8 cellular contexts compared by ENCODE assay signal in genomic region chr16:89721644-89722391, GRCh38.
A peak's percentile ranks its signal among the peaks of the same experiment; 100 is the strongest.
DNase-seq lines count a peak whose midpoint lies in the region; ATAC-seq and TF ChIP-seq lines count a peak whose summit lies in the region.

No MANE protein-coding gene starts in this region.

- peak overlapping the region; percentile 88 to 99 (median 95) for H3K27ac ChIP-seq in BLaER1 treated with 17β-estradiol and CSF1 and Interleukin-3, amounts not matched to agents 10 nM and 100 nM
- no peak overlapping the region for H3K27ac ChIP-seq in iPS-18a (ENCODE audit: low read length)

- in situ Hi-C loops in astrocyte of the cerebellum (cut with HindIII; ENCODE audit: low sequenced_read_pairs), result no loop called here

- TF ChIP-seq CTCF in astrocyte of the cerebellum (IDR thresholded peaks at IDR 0.05; ENCODE audit: low read depth, low read length, missing control alignments), result no peak

- ATAC-seq in GM19351 (IDR thresholded peaks at IDR 0.05; ENCODE audit: unreplicated experiment) (peak; percentile 25), HG03521 (IDR thresholded peaks at IDR 0.05; ENCODE audit: unreplicated experiment) (peak; percentile 30)

- H3K4me1 ChIP-seq in BLaER1 treated with 17β-estradiol and CSF1 and Interleukin-3, amounts not matched to agents 10 nM and 100 nM, result peaks cover 38 to 68% (median 56%) of the 10 kb centered on the region in 10 experiments
- no peaks in the 10 kb centered on the region for H3K4me1 ChIP-seq in iPS-18a (ENCODE audit: control insufficient read depth, low read depth, low read length)

- peak overlapping the region; percentile 88 to 98 (median 93) for H3K9ac ChIP-seq in BLaER1 treated with 17β-estradiol and CSF1 and Interleukin-3, amounts not matched to agents 10 nM and 100 nM
- peak overlapping the region; percentile 7 for H3K9ac ChIP-seq in iPS-18a (ENCODE audit: low read length)

- peaks cover 44 to 90% (median 52%) of the 10 kb centered on the region in 11 experiments for H4K20me1 ChIP-seq in BLaER1 treated with 17β-estradiol and CSF1 and Interleukin-3, amounts not matched to agents 10 nM and 100 nM

- peak overlapping the region; percentile 75 to 98 (median 90) for H3K4me3 ChIP-seq in BLaER1 treated with 17β-estradiol and CSF1 and Interleukin-3, amounts not matched to agents 10 nM and 100 nM
- H3K4me3 ChIP-seq in astrocyte of the cerebellum (ENCODE audit: low read depth, low read length) (peak overlapping the region; percentile 71), iPS-18a (ENCODE audit: low read length) (peak overlapping the region; percentile 66)

- H3K9me3 ChIP-seq in BLaER1 treated with 17β-estradiol and CSF1 and Interleukin-3, amounts not matched to agents 10 nM and 100 nM (replicated peaks in 1 of 11), result no peaks in the 10 kb centered on the region
- no peaks in the 10 kb centered on the region for H3K9me3 ChIP-seq in iPS-18a (ENCODE audit: control insufficient read depth, low read depth, low read length)

- DNase-seq in T-helper 9 cell (peak; percentile 87), astrocyte of the cerebellum (ENCODE audit: low read depth) (no peak), GOT3 (lab: John Stamatoyannopoulos, UW) (no peak)
- DNase-seq in stimulated activated CD4-positive, alpha-beta T cell treated with anti-CD3 and anti-CD28 coated beads, Interleukin-12 subunit alpha, Interleukin-12 subunit beta, amount 100 ng/mL, for 4 hours, result peak; percentile 76

- peaks cover 39 to 57% (median 50%) of the 10 kb centered on the region in 11 experiments for H3K36me3 ChIP-seq in BLaER1 treated with 17β-estradiol and CSF1 and Interleukin-3, amounts not matched to agents 10 nM and 100 nM
- H3K36me3 ChIP-seq in iPS-18a (ENCODE audit: control insufficient read depth, low read depth, low read length), result peaks cover 5% of the 10 kb centered on the region

- peak overlapping the region; percentile 96 to 100 (median 99) for H3K4me2 ChIP-seq in BLaER1 treated with 17β-estradiol and CSF1 and Interleukin-3, amounts not matched to agents 10 nM and 100 nM

- peaks cover 0 to 21% (median 9%) of the 10 kb centered on the region in 11 experiments; a peak in 13 of 22 replicates for H3K27me3 ChIP-seq in BLaER1 treated with 17β-estradiol and CSF1 and Interleukin-3, amounts not matched to agents 10 nM and 100 nM
- peaks cover 45% of the 10 kb centered on the region for H3K27me3 ChIP-seq in iPS-18a (ENCODE audit: control insufficient read depth, insufficient read depth, low read length)

Comparison
In these comparisons a context has a peak if more than half of its experiments do, and no peak if none do; other contexts are left out.
1. DNase-seq: peak in T-helper 9 cell (single experiment) and stimulated activated CD4-positive, alpha-beta T cell treated with anti-CD3 and anti-CD28 coated beads, Interleukin-12 subunit alpha, Interleukin-12 subunit beta, amount 100 ng/mL, for 4 hours (single experiment); none in astrocyte of the cerebellum (single experiment) and GOT3 (single experiment).
2. Peak in every context shown above with its lines, with median percentiles within 50 percentile points of each other: H3K4me3 ChIP-seq.